ENCODE assay signal across 8 cellular contexts in the genomic region with DNA sequence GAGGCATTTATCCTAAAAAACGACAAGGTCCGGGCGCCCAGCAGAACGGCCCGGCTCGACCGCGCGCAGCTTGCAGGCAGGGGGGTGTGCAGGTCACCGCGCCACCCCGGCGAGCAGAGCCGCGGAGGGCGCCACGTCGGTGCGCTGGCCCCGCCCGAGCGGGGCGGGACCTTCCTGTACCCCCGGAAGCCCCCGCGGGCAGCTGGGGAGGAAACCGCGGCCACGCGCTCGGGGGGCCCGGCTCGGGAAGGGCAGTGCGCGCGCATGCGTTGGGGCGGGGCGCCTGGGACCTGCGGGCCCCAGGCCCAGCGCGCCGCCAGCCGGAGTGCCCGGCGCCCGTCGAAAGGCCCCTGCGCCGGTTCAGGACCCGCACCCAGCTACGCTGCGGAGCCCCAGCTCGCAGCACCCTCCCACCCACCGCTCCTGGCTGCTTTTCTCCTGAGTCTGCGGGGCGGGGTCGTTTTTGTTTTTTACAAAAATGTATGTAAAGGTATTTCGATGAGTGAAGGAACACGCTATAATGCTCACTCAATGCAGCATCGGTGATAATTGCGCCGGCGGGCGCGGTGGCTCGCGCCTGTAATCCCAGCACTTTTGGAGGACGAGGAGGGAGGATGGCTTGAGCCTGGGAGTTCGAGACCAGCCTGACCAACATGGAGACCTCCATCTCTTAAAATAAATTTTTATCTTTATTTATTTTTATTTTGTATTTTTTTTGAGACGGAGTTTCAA. TPM values are rescaled to one million over a fixed set of nuclear protein-coding genes. Genes with fewer than 3 reads are reported as not detected.
DNase-seq lines count a peak whose midpoint lies in the region; ATAC-seq and TF ChIP-seq lines count a peak whose summit lies in the region.

No MANE protein-coding gene starts in this region.

- H3K9me3 ChIP-seq in hepatocyte (ENCODE audit: low read depth), result no peaks in the 10 kb centered on the region
- H3K9me3 ChIP-seq in skeletal muscle tissue (ENCODE audit: control insufficient read depth in 3 of 3, low read length in 3 of 3), result no peaks in the 10 kb centered on the region

- H3K9ac ChIP-seq in skeletal muscle tissue (ENCODE audit: low read depth in 1 of 3, low read length in 3 of 3), result peak overlapping the region in 2 of 3 donors; percentile 74 to 81

- peak overlapping the region; percentile 86 for H3K4me2 ChIP-seq in hepatocyte

- H2AFZ ChIP-seq in hepatocyte, result peak overlapping the region; percentile 99

- H3K79me2 ChIP-seq in hepatocyte, result no peaks in the 10 kb centered on the region

- H3K4me1 ChIP-seq in hepatocyte (ENCODE audit: insufficient read depth), result no peaks in the 10 kb centered on the region
- H3K4me1 ChIP-seq in skeletal muscle tissue (ENCODE audit: control insufficient read depth in 3 of 3, insufficient read depth in 3 of 3, low read length in 3 of 3), result no peaks in the 10 kb centered on the region

- DNase-seq in CMK (ENCODE audit: low read depth), result peak; percentile 60
- peak; percentile 43 for DNase-seq in OCI-M2 (lab: John Stamatoyannopoulos, UW; ENCODE audit: unreplicated experiment)
- DNase-seq in activated naive CD8-positive, alpha-beta T cell treated with anti-CD3 and anti-CD28 coated beads, Interleukin-2, amount 50 U/mL, for 16 hours (ENCODE audit: low read depth, low spot score), result peak; percentile 73
- peak; percentile 89 for DNase-seq in hepatocyte (ENCODE audit: low spot score)
- DNase-seq in NCI-H446 treated with DMSO at 0.1 percent for 48 hours (lab: John Stamatoyannopoulos, UW), result no peak
- no peak for DNase-seq in SHP77 treated with DMSO at 0.1 percent for 48 hours (lab: John Stamatoyannopoulos, UW)

- H3K27ac ChIP-seq in hepatocyte (peak overlapping the region; percentile 81), skeletal muscle tissue (ENCODE audit: low read depth, low read length) (peak overlapping the region; percentile 19)

- H3K4me3 ChIP-seq in hepatocyte (peak overlapping the region; percentile 48), skeletal muscle tissue (ENCODE audit: low read length in 3 of 3) (peak overlapping the region; percentile 60 to 70 (median 63))

- H3K27me3 ChIP-seq in hepatocyte, result no peaks in the 10 kb centered on the region
- no peaks in the 10 kb centered on the region for H3K27me3 ChIP-seq in skeletal muscle tissue (ENCODE audit: control insufficient read depth in 3 of 3, insufficient read depth in 3 of 3, low read length in 3 of 3)

- 17% methylated on average over 50 of the region's 71 CpGs for WGBS in hepatocyte (ENCODE audit: low lambda C conversion rate, missing lambda C conversion rate)

- no peaks in the 10 kb centered on the region for H3K36me3 ChIP-seq in hepatocyte (replicated peaks; ENCODE audit: insufficient read depth, low read depth)
- H3K36me3 ChIP-seq in skeletal muscle tissue (ENCODE audit: control insufficient read depth in 3 of 3, insufficient read depth in 3 of 3, low read length in 3 of 3), result no peaks in the 10 kb centered on the region

- no peaks in the 10 kb centered on the region for H3K9me2 ChIP-seq in hepatocyte (replicated peaks; ENCODE audit: insufficient read depth)

- TF ChIP-seq CTCF in hepatocyte (IDR thresholded peaks at IDR 0.05; ENCODE audit: poor library complexity), result no peak

- ATAC-seq in GM21786 (IDR thresholded peaks at IDR 0.05; ENCODE audit: unreplicated experiment), result peak; percentile 77

- no peaks in the 10 kb centered on the region for H4K20me1 ChIP-seq in hepatocyte (ENCODE audit: insufficient read depth, poor library complexity, severe bottlenecking)

RNA-seq across cellular contexts. Expression of a gene that starts 47.7 kb away (rescaled TPM):
- total RNA-seq in hepatocyte (3.5 and 6.0 TPM in 2 replicates), skeletal muscle tissue (4.2 TPM)
- 4.4 and 5.6 TPM in 2 replicates for polyA plus RNA-seq in hepatocyte

Comparison
In these comparisons a context has a peak if more than half of its experiments do, and no peak if none do; other contexts are left out.
1. DNase-seq: peak in CMK (single experiment), OCI-M2 (single experiment), activated naive CD8-positive, alpha-beta T cell treated with anti-CD3 and anti-CD28 coated beads, Interleukin-2, amount 50 U/mL, for 16 hours (single experiment) and hepatocyte (single experiment); none in NCI-H446 treated with DMSO at 0.1 percent for 48 hours (single experiment) and SHP77 treated with DMSO at 0.1 percent for 48 hours (single experiment).